Comparison of ENCODE assay signal across 20 cellular contexts in the genomic region with DNA sequence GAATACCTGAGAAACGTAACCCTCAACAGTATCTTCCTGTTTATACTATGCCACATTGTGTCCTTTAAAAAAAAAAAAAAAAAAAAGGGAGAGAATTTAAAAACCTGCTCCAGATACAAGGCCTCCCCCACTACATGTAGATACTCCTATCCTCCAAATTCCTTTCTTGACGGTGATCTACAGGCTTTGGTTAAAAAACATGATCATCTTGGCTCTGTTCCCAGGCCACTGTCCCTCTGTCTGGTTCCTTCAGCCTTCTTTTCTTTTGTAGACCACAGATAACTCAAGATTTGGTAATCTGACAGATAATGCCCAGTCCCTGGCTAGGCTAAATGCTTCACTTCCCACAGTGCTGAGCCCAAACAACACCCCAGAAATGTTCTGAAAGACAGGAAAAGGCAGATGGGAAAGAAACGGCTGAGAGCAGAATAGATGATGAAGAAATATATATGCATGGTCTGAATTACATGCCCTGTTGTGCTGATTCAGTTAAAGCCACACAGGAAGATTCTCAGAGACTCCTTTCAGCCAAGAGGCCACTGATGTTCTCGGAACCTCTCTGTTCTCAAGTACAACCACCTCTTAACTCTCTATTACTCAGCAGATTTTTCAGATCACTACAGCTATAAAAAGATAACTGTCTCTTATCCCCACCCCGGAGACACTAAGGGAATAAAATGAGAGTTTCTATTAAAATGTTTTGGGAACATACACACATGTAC. TPM values are rescaled to one million over a fixed set of nuclear protein-coding genes. Genes with fewer than 3 reads are reported as not detected.
DNase-seq lines count a peak whose midpoint lies in the region; ATAC-seq, FAIRE-seq and TF ChIP-seq lines count a peak whose summit lies in the region.
"Had no signal": no experiment of that assay in that cellular context is flagged by ENCODE, and none has a peak within 500 bp of the region (broad histone marks: within the 10 kb centered on the region; RNA-seq: fewer than 3 reads in every experiment).

No MANE protein-coding gene starts in this region.

- TF ChIP-seq POLR2A in GM12878 (IDR thresholded peaks at IDR 0.05; ENCODE audit: low read depth, low read length), result no peak

- H3K27ac ChIP-seq in GM12878 (ENCODE audit: control insufficient read depth, insufficient read depth), result no peak overlapping the region
- H3K27ac ChIP-seq in substantia nigra (ENCODE audit: low read depth, low read length, poor library complexity, severe bottlenecking), result no peak overlapping the region
- no peak overlapping the region for H3K27ac ChIP-seq in ascending aorta
- H3K27ac ChIP-seq: esophagus squamous epithelium, Peyer's patch, skin epidermis, testis had no signal

- H3K36me3 ChIP-seq in GM12878 (ENCODE audit: control insufficient read depth in 2 of 2, insufficient read depth in 2 of 2, low read length in 1 of 2), result peaks cover 5 to 31% of the 10 kb centered on the region in 2 experiments
- peaks cover 76 to 92% of the 10 kb centered on the region in 2 donors for H3K36me3 ChIP-seq in ascending aorta

- TF ChIP-seq CTCF in GM12878 (IDR thresholded peaks at IDR 0.05 in 2 of 3, conservative IDR thresholded peaks at IDR 0.05 in 1 of 3; ENCODE audit: control insufficient read depth in 2 of 3, extremely low read depth in 1 of 3, insufficient read depth in 1 of 3, low read depth in 3 of 3, low read length in 3 of 3) (no peak), ascending aorta (IDR thresholded peaks at IDR 0.05) (no peak)

- TSS peak; percentile 15 for BruUV-seq in GM12878 (replicated peaks; lab: Mats Ljungman, UMichigan)

- DNase-seq in EH (ENCODE audit: low read depth) (peak; percentile 38), MV-4-11 (lab: John Stamatoyannopoulos, UW) (peak; percentile 4), GM12878 (ENCODE audit: low read depth, low spot score) (no peak), iris pigment epithelial cell (ENCODE audit: low read depth) (peak; percentile 58), DMS53 (lab: John Stamatoyannopoulos, UW) (no peak), substantia nigra (lab: John Stamatoyannopoulos, UW) (no peak), ascending aorta (ENCODE audit: low spot score in 2 of 2) (no peak)
- DNase-seq: activated CD4-positive, alpha-beta T cell treated with anti-CD3 and anti-CD28 coated beads, Interleukin-2, amount 10 ng/mL, durations not matched to agents 7 days and 5 days; activated naive CD8-positive, alpha-beta T cell treated with anti-CD3 and anti-CD28 coated beads, Interleukin-2, amount 10 ng/mL, durations not matched to agents 7 days and 5 days; esophagus squamous epithelium; GF-D8; naive B cell; NCI-H1092; Peyer's patch; stimulated activated CD4-positive, alpha-beta T cell treated with anti-CD3 and anti-CD28 coated beads, Interleukin-4, amount 100 ng/mL, for 24 hours; testis had no signal

- TF ChIP-seq RAD21 in GM12878 (IDR thresholded peaks at IDR 0.05; ENCODE audit: insufficient read depth, low read depth, low read length), result no peak

- H3K4me2 ChIP-seq in GM12878 (ENCODE audit: control insufficient read depth, insufficient read depth), result no peak overlapping the region
- H3K4me2 ChIP-seq: BLaER1 treated with 17β-estradiol and CSF1 and Interleukin-3, amounts not matched to agents 10 nM and 100 nM had no signal

- TF ChIP-seq EP300 in GM12878 (IDR thresholded peaks at IDR 0.05; ENCODE audit: borderline replicate concordance in 1 of 2, control insufficient read depth in 1 of 2, low read depth in 2 of 2, low read length in 2 of 2), result no peak

- H3K4me3 ChIP-seq in GM12878, result no peak overlapping the region
- no peak overlapping the region for H3K4me3 ChIP-seq in ascending aorta
- H3K4me3 ChIP-seq: BLaER1 treated with 17β-estradiol and CSF1 and Interleukin-3, amounts not matched to agents 10 nM and 100 nM; esophagus squamous epithelium; Peyer's patch; skin epidermis; testis had no signal

- no peaks in the 10 kb centered on the region for H3K4me1 ChIP-seq in GM12878 (ENCODE audit: control insufficient read depth, insufficient read depth, low read length)
- H3K4me1 ChIP-seq in ascending aorta, result no peaks in the 10 kb centered on the region
- H3K4me1 ChIP-seq: esophagus squamous epithelium, testis had no signal

- H2AFZ ChIP-seq in GM12878 (ENCODE audit: control insufficient read depth, low read depth, low read length), result no peak overlapping the region

- ATAC-seq in GM12878, result no peak

- FAIRE-seq in GM12878 (lab: Jason Lieb, UNC), result no peak
- FAIRE-seq: GM12891, keratinocyte had no signal

- WGBS in GM12878 (ENCODE audit: insufficient coverage, insufficient replicate concordance, low lambda C conversion rate, missing lambda C conversion rate), result 87% methylated on average over 5 of the region's 5 CpGs

- no peak overlapping the region for H3K9ac ChIP-seq in GM12878 (ENCODE audit: control insufficient read depth, insufficient read depth, low read length)
- H3K9ac ChIP-seq: BLaER1 treated with 17β-estradiol and CSF1 and Interleukin-3, amounts not matched to agents 10 nM and 100 nM had no signal

- POLR2A ChIA-PET in GM12878 (lab: Charles Lee), result no interaction called here

- no peaks in the 10 kb centered on the region for H3K27me3 ChIP-seq in GM12878 (replicated peaks in 1 of 2; ENCODE audit: control insufficient read depth in 2 of 2, insufficient read depth in 2 of 2, low read length in 1 of 2)
- no peaks in the 10 kb centered on the region for H3K27me3 ChIP-seq in ascending aorta
- H3K27me3 ChIP-seq: BLaER1 treated with 17β-estradiol and CSF1 and Interleukin-3, amounts not matched to agents 10 nM and 100 nM; esophagus squamous epithelium; Peyer's patch; testis had no signal

- intact Hi-C loops in GM12878 (cut with micrococcal nuclease; ENCODE audit: unreplicated experiment) (no loop called here), ascending aorta (cut with DNase I) (no loop called here)

- H3K9me3 ChIP-seq in GM12878 (replicated peaks; ENCODE audit: control insufficient read depth, insufficient read depth, low read length) (no peaks in the 10 kb centered on the region), ascending aorta (no peaks in the 10 kb centered on the region)
- H3K9me3 ChIP-seq: BLaER1 treated with 17β-estradiol and CSF1 and Interleukin-3, amounts not matched to agents 10 nM and 100 nM; esophagus squamous epithelium; Peyer's patch; testis had no signal

- CTCF ChIA-PET in GM12878 (lab: Yijun Ruan, JAX), result no interaction called here

- no peaks in the 10 kb centered on the region for H3K79me2 ChIP-seq in GM12878 (ENCODE audit: control insufficient read depth, insufficient read depth, low read length)

- H4K20me1 ChIP-seq in GM12878 (ENCODE audit: control insufficient read depth, insufficient read depth), result no peaks in the 10 kb centered on the region

- SMC1A ChIA-PET in GM12878 (lab: Charles Lee; ENCODE audit: uncharacterized antibody, unreplicated experiment), result interaction anchor here (0.8 kb wide), 1 partner anchor 35 kb away, joined by 3 read pairs; no protein-coding TSS in a partner anchor

- in situ Hi-C loops in GM12878 (cut with MboI), result no loop called here

- RAD21 ChIA-PET in GM12878 (lab: Charles Lee; ENCODE audit: unreplicated experiment), result no interaction called here

TF ChIP-seq in GM12878, 131 proteins besides CTCF, POLR2A, EP300 and RAD21 (continues in another document):
- TF ChIP-seq SREBF1 (IDR thresholded peaks at IDR 0.05; ENCODE audit: low read length) (no peak), ZZZ3 (IDR thresholded peaks at IDR 0.05; ENCODE audit: control insufficient read depth, insufficient read length, low read depth) (no peak), ZNF24 (IDR thresholded peaks at IDR 0.05) (no peak), NR2C1 (IDR thresholded peaks at IDR 0.05) (no peak), RCOR1 (conservative IDR thresholded peaks at IDR 0.05; ENCODE audit: low read depth, low read length) (no peak), HDGF (IDR thresholded peaks at IDR 0.05) (no peak)
- TF ChIP-seq, protein P1, sequence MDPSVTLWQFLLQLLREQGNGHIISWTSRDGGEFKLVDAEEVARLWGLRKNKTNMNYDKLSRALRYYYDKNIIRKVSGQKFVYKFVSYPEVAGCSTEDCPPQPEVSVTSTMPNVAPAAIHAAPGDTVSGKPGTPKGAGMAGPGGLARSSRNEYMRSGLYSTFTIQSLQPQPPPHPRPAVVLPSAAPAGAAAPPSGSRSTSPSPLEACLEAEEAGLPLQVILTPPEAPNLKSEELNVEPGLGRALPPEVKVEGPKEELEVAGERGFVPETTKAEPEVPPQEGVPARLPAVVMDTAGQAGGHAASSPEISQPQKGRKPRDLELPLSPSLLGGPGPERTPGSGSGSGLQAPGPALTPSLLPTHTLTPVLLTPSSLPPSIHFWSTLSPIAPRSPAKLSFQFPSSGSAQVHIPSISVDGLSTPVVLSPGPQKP (IDR thresholded peaks at IDR 0.05; ENCODE audit: low read depth, low read length), result no peak
- TF ChIP-seq, protein P2, sequence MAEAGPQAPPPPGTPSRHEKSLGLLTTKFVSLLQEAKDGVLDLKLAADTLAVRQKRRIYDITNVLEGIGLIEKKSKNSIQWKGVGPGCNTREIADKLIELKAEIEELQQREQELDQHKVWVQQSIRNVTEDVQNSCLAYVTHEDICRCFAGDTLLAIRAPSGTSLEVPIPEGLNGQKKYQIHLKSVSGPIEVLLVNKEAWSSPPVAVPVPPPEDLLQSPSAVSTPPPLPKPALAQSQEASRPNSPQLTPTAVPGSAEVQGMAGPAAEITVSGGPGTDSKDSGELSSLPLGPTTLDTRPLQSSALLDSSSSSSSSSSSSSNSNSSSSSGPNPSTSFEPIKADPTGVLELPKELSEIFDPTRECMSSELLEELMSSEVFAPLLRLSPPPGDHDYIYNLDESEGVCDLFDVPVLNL (IDR thresholded peaks at IDR 0.05; ENCODE audit: low read depth, low read length), result no peak

RNA-seq across cellular contexts. Expression of a gene that starts 48.3 kb away (rescaled TPM):
- total RNA-seq in GM12878 (2013; cell fraction: nucleolus; rRNA removed), result 77.3 and 80.7 TPM in 2 replicates
- total RNA-seq in GM12878 (2014; rRNA removed), result 36.9 and 38.0 TPM in 2 replicates
- total RNA-seq in GM12878 (2014; rRNA removed; fragmentation: Illumina TruSeq; extraction: Trizol), result 41.0 and 45.6 TPM in 2 replicates
- total RNA-seq in GM12878 (2021), result 40.7 and 42.5 TPM in 2 replicates
- 21.6 TPM for polyA plus RNA-seq in GM12878 (2011; ENCODE audit: low read depth)
- 43.4 and 53.8 TPM in 2 replicates for polyA plus RNA-seq in GM12878 (2011; rRNA removed)
- 30.8 and 37.2 TPM in 2 replicates for polyA plus RNA-seq in GM12878 (2011; cell fraction: cytosol; rRNA removed)
- 56.9 and 67.2 TPM in 2 replicates for polyA plus RNA-seq in GM12878 (2011; cell fraction: nucleus; rRNA removed)
- polyA plus RNA-seq in GM12878 (2012), result 27.7 and 36.8 TPM in 2 replicates
- 79.1 and 84.8 TPM in 2 replicates for polyA plus RNA-seq in GM12878 (2014; fragmentation: Illumina TruSeq; extraction: Trizol)
- 10 to 100 TPM; 17.8 to 21.9 TPM for polyA plus RNA-seq in GM12878 (2014; fragmentation: Nextera tagmentation; extraction: Ambion mirVana)
- polyA plus RNA-seq in GM12878 (2014; rRNA removed), result 33.7 and 35.4 TPM in 2 replicates
- 10 to 100 TPM; 45.7 to 48.1 TPM for polyA plus RNA-seq in GM12878 (2016; fragmentation: Nextera tagmentation; extraction: Ambion mirVana)
- polyA minus RNA-seq in GM12878 (2011; rRNA and poly(A)+ RNA removed), result 33.4 and 39.0 TPM in 2 replicates
- polyA minus RNA-seq in GM12878 (2011; cell fraction: cytosol; rRNA and poly(A)+ RNA removed), result 11.6 and 19.0 TPM in 2 replicates
- 32.8 and 49.5 TPM in 2 replicates for polyA minus RNA-seq in GM12878 (2011; cell fraction: nucleus; rRNA and poly(A)+ RNA removed)
- total RNA-seq in ascending aorta, result 147 TPM

Comparison
In these comparisons a context has a peak if more than half of its experiments do, and no peak if none do; other contexts are left out.
1. DNase-seq: peak in EH (single experiment), MV-4-11 (single experiment) and iris pigment epithelial cell (single experiment); none in GM12878 (single experiment), DMS53 (single experiment), substantia nigra (0 of 49) and ascending aorta (0 of 2).